23 cellular contexts compared by ENCODE assay signal in genomic region chr5:18037718-18038117, GRCh38.
A peak's percentile ranks its signal among the peaks of the same experiment; 100 is the strongest.
DNase-seq lines count a peak whose midpoint lies in the region; ATAC-seq, FAIRE-seq and TF ChIP-seq lines count a peak whose summit lies in the region.
"Had no signal": no experiment of that assay in that cellular context is flagged by ENCODE, and none has a peak within 500 bp of the region (broad histone marks: within the 10 kb centered on the region; RNA-seq: fewer than 3 reads in every experiment).

No MANE protein-coding gene starts in this region.

- no peak overlapping the region for H3K9ac ChIP-seq in mammary epithelial cell (ENCODE audit: insufficient read depth, low read length)
- H3K9ac ChIP-seq: BLaER1 treated with 17β-estradiol and CSF1 and Interleukin-3, amounts not matched to agents 10 nM and 100 nM had no signal

- H3K36me3 ChIP-seq in mammary epithelial cell (ENCODE audit: insufficient read depth, low read length) (no peaks in the 10 kb centered on the region), RWPE2 (ENCODE audit: low read depth) (no peaks in the 10 kb centered on the region), pancreas (no peaks in the 10 kb centered on the region), aorta (ENCODE audit: control insufficient read depth in 1 of 2, insufficient read depth in 2 of 2, low read length in 1 of 2) (no peaks in the 10 kb centered on the region)
- H3K36me3 ChIP-seq: BLaER1 treated with 17β-estradiol and CSF1 and Interleukin-3, amounts not matched to agents 10 nM and 100 nM had no signal

- no peaks in the 10 kb centered on the region for H3K36me3 Mint-ChIP-seq in MCF 10A (ENCODE audit: insufficient read depth, unreplicated experiment)
- H3K36me3 Mint-ChIP-seq: CD8-positive, alpha-beta T cell had no signal

- intact Hi-C loops in mammary epithelial cell (cut with micrococcal nuclease): loop anchor here (10.0 kb wide), 1 partner anchor 247 kb away; no protein-coding TSS in a partner anchor
- intact Hi-C loops in MCF 10A (cut with micrococcal nuclease): no loop called here
- intact Hi-C loops in pancreas (cut with DNase I): no loop called here
- intact Hi-C loops in aorta (cut with DNase I): no loop called here

- no TSS peak for BruUV-seq in mammary epithelial cell (replicated peaks; lab: Mats Ljungman, UMichigan)
- BruUV-seq in MCF 10A (replicated peaks; lab: Mats Ljungman, UMichigan): no TSS peak

- H3K9me3 ChIP-seq in mammary epithelial cell (replicated peaks; ENCODE audit: insufficient read depth, low read length): no peaks in the 10 kb centered on the region
- no peaks in the 10 kb centered on the region for H3K9me3 ChIP-seq in RWPE2 (ENCODE audit: severe bottlenecking)
- H3K9me3 ChIP-seq in pancreas: no peaks in the 10 kb centered on the region
- H3K9me3 ChIP-seq in aorta (ENCODE audit: control insufficient read depth, low read length): no peaks in the 10 kb centered on the region
- H3K9me3 ChIP-seq: A549, Caco-2 had no signal

- H3K27me3 ChIP-seq in mammary epithelial cell (ENCODE audit: insufficient read depth, low read length) (no peaks in the 10 kb centered on the region), RWPE2 (ENCODE audit: insufficient read depth, poor library complexity, severe bottlenecking) (peaks cover 3% of the 10 kb centered on the region), pancreas (no peaks in the 10 kb centered on the region), aorta (ENCODE audit: control insufficient read depth in 1 of 2, insufficient read depth in 2 of 2, low read length in 1 of 2) (no peaks in the 10 kb centered on the region)
- H3K27me3 ChIP-seq: BLaER1 treated with 17β-estradiol and CSF1 and Interleukin-3, amounts not matched to agents 10 nM and 100 nM had no signal

- no peak overlapping the region for H3K4me3 ChIP-seq in mammary epithelial cell (replicated peaks in 1 of 3; ENCODE audit: insufficient read depth in 1 of 3, low read depth in 2 of 3, low read length in 3 of 3)
- H3K4me3 ChIP-seq in RWPE2 (ENCODE audit: severe bottlenecking): no peak overlapping the region
- H3K4me3 ChIP-seq in pancreas: no peak overlapping the region
- H3K4me3 ChIP-seq in aorta (ENCODE audit: low read length in 2 of 2): no peak overlapping the region
- H3K4me3 ChIP-seq: A549; BLaER1 treated with 17β-estradiol and CSF1 and Interleukin-3, amounts not matched to agents 10 nM and 100 nM had no signal

- no peak overlapping the region for H3K4me2 ChIP-seq in mammary epithelial cell (ENCODE audit: insufficient read depth, low read depth, low read length)
- H3K4me2 ChIP-seq: A549; BLaER1 treated with 17β-estradiol and CSF1 and Interleukin-3, amounts not matched to agents 10 nM and 100 nM had no signal

- CTCF ChIA-PET in mammary epithelial cell (lab: Charles Lee; ENCODE audit: low non-redundant PET) (no interaction called here), MCF 10A (lab: Yijun Ruan, JAX) (interaction anchor here (0.7 kb wide), 2 partner anchors 82 to 905 kb away, joined by 3 read pairs; no protein-coding TSS in a partner anchor)

- no peak overlapping the region for H3K4me3 Mint-ChIP-seq in MCF 10A (ENCODE audit: unreplicated experiment)
- H3K4me3 Mint-ChIP-seq: B cell; CD4-positive, alpha-beta T cell; CD8-positive, alpha-beta T cell had no signal

- H2AFZ ChIP-seq in mammary epithelial cell (ENCODE audit: low read depth, low read length): no peak overlapping the region

- no peak overlapping the region for H3K27ac ChIP-seq in mammary epithelial cell (ENCODE audit: insufficient read depth, low read depth, low read length)
- no peak overlapping the region for H3K27ac ChIP-seq in RWPE2 (ENCODE audit: poor library complexity, severe bottlenecking)
- H3K27ac ChIP-seq in pancreas: no peak overlapping the region
- H3K27ac ChIP-seq in aorta (ENCODE audit: low read depth in 1 of 2, low read length in 2 of 2): no peak overlapping the region
- H3K27ac ChIP-seq: 22Rv1; A549; BLaER1 treated with 17β-estradiol and CSF1 and Interleukin-3, amounts not matched to agents 10 nM and 100 nM; C4-2B had no signal

- no peak overlapping the region for H3K27ac Mint-ChIP-seq in MCF 10A (ENCODE audit: low read depth, unreplicated experiment)
- H3K27ac Mint-ChIP-seq: B cell; CD4-positive, alpha-beta T cell; CD8-positive, alpha-beta T cell had no signal

- DNase-seq in mammary epithelial cell: peak; percentile 36
- no peak for DNase-seq in MCF 10A (ENCODE audit: unreplicated experiment)
- no peak for DNase-seq in RWPE2 (ENCODE audit: low spot score)
- DNase-seq in iris pigment epithelial cell (ENCODE audit: low read depth): peak; percentile 3
- no peak for DNase-seq in pancreas
- DNase-seq in aorta: no peak
- DNase-seq: AML-193; Caco-2; Calu3; CD4-positive, alpha-beta T cell; CD8-positive, alpha-beta T cell; DMS79 treated with DMSO at 0.1 percent for 48 hours; GF-D8 had no signal

- no peak for TF ChIP-seq CTCF in mammary epithelial cell (conservative IDR thresholded peaks at IDR 0.05 in 1 of 2, IDR thresholded peaks at IDR 0.05 in 1 of 2; ENCODE audit: extremely low read depth in 1 of 2, insufficient read depth in 1 of 2, low read depth in 1 of 2, low read length in 2 of 2)
- TF ChIP-seq CTCF in MCF 10A (IDR thresholded peaks at IDR 0.05; ENCODE audit: unreplicated experiment): no peak
- no peak for TF ChIP-seq CTCF in RWPE2 (IDR thresholded peaks at IDR 0.05; ENCODE audit: poor library complexity, severe bottlenecking)
- TF ChIP-seq CTCF in pancreas (IDR thresholded peaks at IDR 0.05): no peak

- ATAC-seq in RWPE2 (ENCODE audit: low read depth) (peak; percentile 36; the same call in 2 of the 3 replicates), pancreas (no peak), aorta (ENCODE audit: low FRiP score) (no peak), GM18505 (IDR thresholded peaks at IDR 0.05; ENCODE audit: unreplicated experiment) (no peak)
- ATAC-seq: A549; CD8-positive, alpha-beta T cell had no signal

- no peaks in the 10 kb centered on the region for H4K20me1 ChIP-seq in mammary epithelial cell (ENCODE audit: insufficient read depth, low read length)
- H4K20me1 ChIP-seq: BLaER1 treated with 17β-estradiol and CSF1 and Interleukin-3, amounts not matched to agents 10 nM and 100 nM had no signal

- dilution Hi-C loops in mammary epithelial cell (cut with HindIII; ENCODE audit: low sequenced_read_pairs): no loop called here

- no peak for FAIRE-seq in pancreas (lab: Jason Lieb, UNC)
- FAIRE-seq: A549, D721Med, G401.6, GM12891, GM18507 had no signal

- POLR2A ChIA-PET in MCF 10A (lab: Yijun Ruan, JAX): no interaction called here

- H3K4me1 ChIP-seq in mammary epithelial cell (ENCODE audit: insufficient read depth, low read length) (no peaks in the 10 kb centered on the region), RWPE2 (ENCODE audit: insufficient read depth, poor library complexity, severe bottlenecking) (no peaks in the 10 kb centered on the region), pancreas (no peaks in the 10 kb centered on the region), aorta (ENCODE audit: control insufficient read depth in 1 of 2, insufficient read depth in 2 of 2, low read length in 2 of 2) (no peaks in the 10 kb centered on the region)
- H3K4me1 ChIP-seq: A549; BLaER1 treated with 17β-estradiol and CSF1 and Interleukin-3, amounts not matched to agents 10 nM and 100 nM; Caco-2 had no signal

- in situ Hi-C loops in mammary epithelial cell (cut with MboI; ENCODE audit: low sequenced_read_pairs in 2 of 2): loop anchor here in 1 of 2 donors (25.0 kb wide), 1 partner anchor 825 kb away; the partner anchor contains the start of gene BASP1

- no peaks in the 10 kb centered on the region for H3K27me3 Mint-ChIP-seq in MCF 10A (ENCODE audit: insufficient read depth, unreplicated experiment)
- H3K27me3 Mint-ChIP-seq: B cell; CD4-positive, alpha-beta T cell had no signal

- no peaks in the 10 kb centered on the region for H3K79me2 ChIP-seq in mammary epithelial cell (ENCODE audit: insufficient read depth, low read length)

- H3K4me1 Mint-ChIP-seq in MCF 10A (ENCODE audit: insufficient read depth, unreplicated experiment): no peaks in the 10 kb centered on the region

- H3K9me3 Mint-ChIP-seq in MCF 10A (ENCODE audit: unreplicated experiment): no peaks in the 10 kb centered on the region

- no peak for TF ChIP-seq POLR2A in GM18505 (IDR thresholded peaks at IDR 0.05; ENCODE audit: borderline replicate concordance, extremely low read depth, insufficient read depth, insufficient read length)

- 88% methylated on average over 2 of the region's 2 CpGs for WGBS in mammary epithelial cell (ENCODE audit: low coverage, missing lambda C conversion rate)
- WGBS in pancreas, 2 donors: 60 to 81% methylated on average over 2 of the region's 2 CpGs
- 91 to 95% methylated on average over 2 of the region's 2 CpGs for WGBS in aorta, 2 donors

Comparison
In these comparisons a context has a peak if more than half of its experiments do, and no peak if none do; other contexts are left out.
1. DNase-seq: peak in mammary epithelial cell (single experiment) and iris pigment epithelial cell (single experiment); none in MCF 10A (single experiment), RWPE2 (single experiment), pancreas (0 of 6) and aorta (0 of 2).